ENCODE assay signal across 1 cellular context in the genomic region with DNA sequence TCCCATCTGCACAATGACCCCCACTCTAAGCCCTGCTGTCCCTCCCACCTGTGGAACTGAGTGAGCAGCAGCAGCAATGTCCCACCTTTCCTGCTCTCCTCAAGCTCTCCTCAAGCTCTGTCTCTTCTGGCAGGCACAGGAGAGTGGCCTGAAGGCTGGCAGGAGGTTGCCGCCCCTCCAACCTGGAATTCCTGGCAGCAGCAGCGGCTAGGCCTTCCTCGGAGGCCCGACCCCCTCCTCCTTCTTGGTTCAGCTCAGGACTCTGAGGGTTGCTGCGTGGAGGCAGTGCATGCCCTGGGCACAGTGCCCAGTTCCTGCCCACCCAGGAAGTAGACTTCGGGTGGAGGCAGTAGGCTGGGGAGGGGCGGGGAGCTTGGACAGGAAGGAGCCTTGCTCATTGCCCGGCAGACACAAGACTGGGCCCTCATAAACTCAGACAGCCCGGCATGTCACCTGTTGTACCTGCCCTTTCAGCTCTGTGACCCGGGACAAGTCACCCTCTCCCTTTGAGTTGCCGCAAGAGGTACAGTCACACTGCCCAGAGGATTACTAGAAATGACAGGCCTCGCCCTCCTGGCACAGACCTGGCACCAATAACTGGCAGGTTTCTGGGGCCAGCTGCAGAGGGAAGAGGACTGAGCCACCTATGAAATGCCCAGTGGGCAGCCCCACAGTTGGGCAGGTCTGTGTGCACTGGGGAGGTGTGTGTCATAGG.
TF ChIP-seq lines count a peak whose summit lies in the region.

No MANE protein-coding gene starts in this region.

TF ChIP-seq in HepG2, 621 proteins besides CTCF, POLR2A, EP300 and RAD21 (continued from another document and continues in another):
- TF ChIP-seq TIGD3 (CRISPR knock-in tag; IDR thresholded peaks at IDR 0.05; ENCODE audit: borderline replicate concordance) = no peak
- no peak for TF ChIP-seq ZNF674 (CRISPR knock-in tag; IDR thresholded peaks at IDR 0.05; ENCODE audit: low read depth)
- TF ChIP-seq, protein P1, sequence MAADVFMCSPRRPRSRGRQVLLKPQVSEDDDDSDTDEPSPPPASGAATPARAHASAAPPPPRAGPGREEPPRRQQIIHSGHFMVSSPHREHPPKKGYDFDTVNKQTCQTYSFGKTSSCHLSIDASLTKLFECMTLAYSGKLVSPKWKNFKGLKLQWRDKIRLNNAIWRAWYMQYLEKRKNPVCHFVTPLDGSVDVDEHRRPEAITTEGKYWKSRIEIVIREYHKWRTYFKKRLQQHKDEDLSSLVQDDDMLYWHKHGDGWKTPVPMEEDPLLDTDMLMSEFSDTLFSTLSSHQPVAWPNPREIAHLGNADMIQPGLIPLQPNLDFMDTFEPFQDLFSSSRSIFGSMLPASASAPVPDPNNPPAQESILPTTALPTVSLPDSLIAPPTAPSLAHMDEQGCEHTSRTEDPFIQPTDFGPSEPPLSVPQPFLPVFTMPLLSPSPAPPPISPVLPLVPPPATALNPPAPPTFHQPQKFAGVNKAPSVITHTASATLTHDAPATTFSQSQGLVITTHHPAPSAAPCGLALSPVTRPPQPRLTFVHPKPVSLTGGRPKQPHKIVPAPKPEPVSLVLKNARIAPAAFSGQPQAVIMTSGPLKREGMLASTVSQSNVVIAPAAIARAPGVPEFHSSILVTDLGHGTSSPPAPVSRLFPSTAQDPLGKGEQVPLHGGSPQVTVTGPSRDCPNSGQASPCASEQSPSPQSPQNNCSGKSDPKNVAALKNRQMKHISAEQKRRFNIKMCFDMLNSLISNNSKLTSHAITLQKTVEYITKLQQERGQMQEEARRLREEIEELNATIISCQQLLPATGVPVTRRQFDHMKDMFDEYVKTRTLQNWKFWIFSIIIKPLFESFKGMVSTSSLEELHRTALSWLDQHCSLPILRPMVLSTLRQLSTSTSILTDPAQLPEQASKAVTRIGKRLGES (CRISPR knock-in tag; IDR thresholded peaks at IDR 0.05; ENCODE audit: borderline replicate concordance) = no peak
- TF ChIP-seq, protein P2, sequence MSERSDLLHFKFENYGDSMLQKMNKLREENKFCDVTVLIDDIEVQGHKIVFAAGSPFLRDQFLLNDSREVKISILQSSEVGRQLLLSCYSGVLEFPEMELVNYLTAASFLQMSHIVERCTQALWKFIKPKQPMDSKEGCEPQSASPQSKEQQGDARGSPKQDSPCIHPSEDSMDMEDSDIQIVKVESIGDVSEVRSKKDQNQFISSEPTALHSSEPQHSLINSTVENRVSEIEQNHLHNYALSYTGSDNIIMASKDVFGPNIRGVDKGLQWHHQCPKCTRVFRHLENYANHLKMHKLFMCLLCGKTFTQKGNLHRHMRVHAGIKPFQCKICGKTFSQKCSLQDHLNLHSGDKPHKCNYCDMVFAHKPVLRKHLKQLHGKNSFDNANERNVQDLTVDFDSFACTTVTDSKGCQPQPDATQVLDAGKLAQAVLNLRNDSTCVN (CRISPR knock-in tag; IDR thresholded peaks at IDR 0.05; ENCODE audit: borderline replicate concordance) = no peak
- no peak for TF ChIP-seq MTERF4 (CRISPR knock-in tag; IDR thresholded peaks at IDR 0.05)
- TF ChIP-seq TOPORS (CRISPR knock-in tag; IDR thresholded peaks at IDR 0.05) = no peak
- TF ChIP-seq ARID2 (CRISPR knock-in tag; IDR thresholded peaks at IDR 0.05; ENCODE audit: borderline replicate concordance) = no peak
- no peak for TF ChIP-seq STAG1 (CRISPR knock-in tag; IDR thresholded peaks at IDR 0.05)
- TF ChIP-seq BRCA1 (CRISPR knock-in tag; IDR thresholded peaks at IDR 0.05) = no peak
- TF ChIP-seq, protein P3, sequence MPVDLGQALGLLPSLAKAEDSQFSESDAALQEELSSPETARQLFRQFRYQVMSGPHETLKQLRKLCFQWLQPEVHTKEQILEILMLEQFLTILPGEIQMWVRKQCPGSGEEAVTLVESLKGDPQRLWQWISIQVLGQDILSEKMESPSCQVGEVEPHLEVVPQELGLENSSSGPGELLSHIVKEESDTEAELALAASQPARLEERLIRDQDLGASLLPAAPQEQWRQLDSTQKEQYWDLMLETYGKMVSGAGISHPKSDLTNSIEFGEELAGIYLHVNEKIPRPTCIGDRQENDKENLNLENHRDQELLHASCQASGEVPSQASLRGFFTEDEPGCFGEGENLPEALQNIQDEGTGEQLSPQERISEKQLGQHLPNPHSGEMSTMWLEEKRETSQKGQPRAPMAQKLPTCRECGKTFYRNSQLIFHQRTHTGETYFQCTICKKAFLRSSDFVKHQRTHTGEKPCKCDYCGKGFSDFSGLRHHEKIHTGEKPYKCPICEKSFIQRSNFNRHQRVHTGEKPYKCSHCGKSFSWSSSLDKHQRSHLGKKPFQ (CRISPR knock-in tag; IDR thresholded peaks at IDR 0.05; ENCODE audit: insufficient replicate concordance) = no peak
- no peak for TF ChIP-seq RAD51 (IDR thresholded peaks at IDR 0.05; ENCODE audit: borderline replicate concordance)
- TF ChIP-seq, protein P4, sequence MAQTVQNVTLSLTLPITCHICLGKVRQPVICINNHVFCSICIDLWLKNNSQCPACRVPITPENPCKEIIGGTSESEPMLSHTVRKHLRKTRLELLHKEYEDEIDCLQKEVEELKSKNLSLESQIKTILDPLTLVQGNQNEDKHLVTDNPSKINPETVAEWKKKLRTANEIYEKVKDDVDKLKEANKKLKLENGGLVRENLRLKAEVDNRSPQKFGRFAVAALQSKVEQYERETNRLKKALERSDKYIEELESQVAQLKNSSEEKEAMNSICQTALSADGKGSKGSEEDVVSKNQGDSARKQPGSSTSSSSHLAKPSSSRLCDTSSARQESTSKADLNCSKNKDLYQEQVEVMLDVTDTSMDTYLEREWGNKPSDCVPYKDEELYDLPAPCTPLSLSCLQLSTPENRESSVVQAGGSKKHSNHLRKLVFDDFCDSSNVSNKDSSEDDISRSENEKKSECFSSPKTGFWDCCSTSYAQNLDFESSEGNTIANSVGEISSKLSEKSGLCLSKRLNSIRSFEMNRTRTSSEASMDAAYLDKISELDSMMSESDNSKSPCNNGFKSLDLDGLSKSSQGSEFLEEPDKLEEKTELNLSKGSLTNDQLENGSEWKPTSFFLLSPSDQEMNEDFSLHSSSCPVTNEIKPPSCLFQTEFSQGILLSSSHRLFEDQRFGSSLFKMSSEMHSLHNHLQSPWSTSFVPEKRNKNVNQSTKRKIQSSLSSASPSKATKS (CRISPR knock-in tag; IDR thresholded peaks at IDR 0.05) = no peak
- no peak for TF ChIP-seq HNRNPUL1 (IDR thresholded peaks at IDR 0.05; ENCODE audit: low read depth, low read length)
- TF ChIP-seq, protein P5, sequence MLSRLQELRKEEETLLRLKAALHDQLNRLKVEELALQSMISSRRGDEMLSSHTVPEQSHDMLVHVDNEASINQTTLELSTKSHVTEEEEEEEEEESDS (CRISPR knock-in tag; IDR thresholded peaks at IDR 0.05; ENCODE audit: borderline replicate concordance) = no peak
- no peak for TF ChIP-seq ZNF142 (CRISPR knock-in tag; IDR thresholded peaks at IDR 0.05)
- TF ChIP-seq NFRKB (IDR thresholded peaks at IDR 0.05) = no peak
- TF ChIP-seq ZNF468 (CRISPR knock-in tag; IDR thresholded peaks at IDR 0.05) = no peak
- TF ChIP-seq ZNF546 (CRISPR knock-in tag; conservative IDR thresholded peaks at IDR 0.05) = no peak
- TF ChIP-seq SAP130 (CRISPR knock-in tag; IDR thresholded peaks at IDR 0.05; ENCODE audit: low read depth) = no peak
- no peak for TF ChIP-seq ZSCAN12 (CRISPR knock-in tag; IDR thresholded peaks at IDR 0.05)
- TF ChIP-seq, protein P6, sequence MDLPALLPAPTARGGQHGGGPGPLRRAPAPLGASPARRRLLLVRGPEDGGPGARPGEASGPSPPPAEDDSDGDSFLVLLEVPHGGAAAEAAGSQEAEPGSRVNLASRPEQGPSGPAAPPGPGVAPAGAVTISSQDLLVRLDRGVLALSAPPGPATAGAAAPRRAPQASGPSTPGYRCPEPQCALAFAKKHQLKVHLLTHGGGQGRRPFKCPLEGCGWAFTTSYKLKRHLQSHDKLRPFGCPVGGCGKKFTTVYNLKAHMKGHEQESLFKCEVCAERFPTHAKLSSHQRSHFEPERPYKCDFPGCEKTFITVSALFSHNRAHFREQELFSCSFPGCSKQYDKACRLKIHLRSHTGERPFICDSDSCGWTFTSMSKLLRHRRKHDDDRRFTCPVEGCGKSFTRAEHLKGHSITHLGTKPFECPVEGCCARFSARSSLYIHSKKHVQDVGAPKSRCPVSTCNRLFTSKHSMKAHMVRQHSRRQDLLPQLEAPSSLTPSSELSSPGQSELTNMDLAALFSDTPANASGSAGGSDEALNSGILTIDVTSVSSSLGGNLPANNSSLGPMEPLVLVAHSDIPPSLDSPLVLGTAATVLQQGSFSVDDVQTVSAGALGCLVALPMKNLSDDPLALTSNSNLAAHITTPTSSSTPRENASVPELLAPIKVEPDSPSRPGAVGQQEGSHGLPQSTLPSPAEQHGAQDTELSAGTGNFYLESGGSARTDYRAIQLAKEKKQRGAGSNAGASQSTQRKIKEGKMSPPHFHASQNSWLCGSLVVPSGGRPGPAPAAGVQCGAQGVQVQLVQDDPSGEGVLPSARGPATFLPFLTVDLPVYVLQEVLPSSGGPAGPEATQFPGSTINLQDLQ (CRISPR knock-in tag; IDR thresholded peaks at IDR 0.05) = no peak
- TF ChIP-seq, protein P7, sequence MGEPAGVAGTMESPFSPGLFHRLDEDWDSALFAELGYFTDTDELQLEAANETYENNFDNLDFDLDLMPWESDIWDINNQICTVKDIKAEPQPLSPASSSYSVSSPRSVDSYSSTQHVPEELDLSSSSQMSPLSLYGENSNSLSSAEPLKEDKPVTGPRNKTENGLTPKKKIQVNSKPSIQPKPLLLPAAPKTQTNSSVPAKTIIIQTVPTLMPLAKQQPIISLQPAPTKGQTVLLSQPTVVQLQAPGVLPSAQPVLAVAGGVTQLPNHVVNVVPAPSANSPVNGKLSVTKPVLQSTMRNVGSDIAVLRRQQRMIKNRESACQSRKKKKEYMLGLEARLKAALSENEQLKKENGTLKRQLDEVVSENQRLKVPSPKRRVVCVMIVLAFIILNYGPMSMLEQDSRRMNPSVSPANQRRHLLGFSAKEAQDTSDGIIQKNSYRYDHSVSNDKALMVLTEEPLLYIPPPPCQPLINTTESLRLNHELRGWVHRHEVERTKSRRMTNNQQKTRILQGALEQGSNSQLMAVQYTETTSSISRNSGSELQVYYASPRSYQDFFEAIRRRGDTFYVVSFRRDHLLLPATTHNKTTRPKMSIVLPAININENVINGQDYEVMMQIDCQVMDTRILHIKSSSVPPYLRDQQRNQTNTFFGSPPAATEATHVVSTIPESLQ (CRISPR knock-in tag; conservative IDR thresholded peaks at IDR 0.05) = no peak
- no peak for TF ChIP-seq SKI (IDR thresholded peaks at IDR 0.05; ENCODE audit: partially characterized antibody)
- TF ChIP-seq KDM5B (CRISPR knock-in tag; IDR thresholded peaks at IDR 0.05; ENCODE audit: borderline replicate concordance) = no peak
- TF ChIP-seq KLF12 (CRISPR knock-in tag; IDR thresholded peaks at IDR 0.05; ENCODE audit: borderline replicate concordance) = no peak
- no peak for TF ChIP-seq KLF11 (CRISPR knock-in tag; IDR thresholded peaks at IDR 0.05)
